In genomic region chr19:29681422-29682235, GRCh38 we compare ENCODE assay signal across 1 cellular context.
TF ChIP-seq lines count a peak whose summit lies in the region.

No MANE protein-coding gene starts in this region.

TF ChIP-seq in K562, 482 proteins besides CTCF, POLR2A, EP300 and RAD21 (continued from another document):
- TF ChIP-seq PRDM10 (IDR thresholded peaks at IDR 0.05; ENCODE audit: partially characterized antibody), result peak; percentile 27
- TF ChIP-seq ZNF717 (CRISPR knock-in tag; IDR thresholded peaks at IDR 0.05), result no peak
TF ChIP-seq in K562: peak in this region for 1.
